ENCODE assay signal across 22 cellular contexts in the genomic region with DNA sequence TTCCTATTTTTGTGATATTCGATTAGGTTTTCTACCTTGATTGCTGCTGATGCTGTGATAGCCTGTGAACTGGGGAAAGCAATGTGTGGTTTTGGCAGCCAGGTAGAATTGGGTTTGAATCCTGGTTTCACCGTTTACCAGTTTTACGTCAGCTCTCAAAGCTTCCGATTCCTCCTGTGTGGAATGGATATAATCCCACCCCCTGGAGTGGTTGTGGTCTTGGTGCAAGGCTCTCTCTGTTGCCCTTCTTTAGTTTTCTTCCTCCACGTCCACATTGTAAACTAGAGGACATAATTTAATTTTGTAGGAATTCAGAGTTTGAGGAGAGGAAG. TPM values are rescaled to one million over a fixed set of nuclear protein-coding genes. Genes with fewer than 3 reads are reported as not detected.
DNase-seq lines count a peak whose midpoint lies in the region; ATAC-seq and TF ChIP-seq lines count a peak whose summit lies in the region.
"Had no signal": no experiment of that assay in that cellular context is flagged by ENCODE, and none has a peak within 500 bp of the region (broad histone marks: within the 10 kb centered on the region; RNA-seq: fewer than 3 reads in every experiment).

No MANE protein-coding gene starts in this region.

- H3K27ac ChIP-seq in SJCRH30 (peak overlapping the region; percentile 93), esophagus (ENCODE audit: low read depth in 2 of 2, low read length in 1 of 2) (peak overlapping the region; percentile 17 to 55), neural progenitor cell (peak overlapping the region; percentile 39)

- peaks cover 15% of the 10 kb centered on the region for H3K4me1 ChIP-seq in SJCRH30
- H3K4me1 ChIP-seq in esophagus (ENCODE audit: control insufficient read depth in 2 of 2, insufficient read depth in 2 of 2, low read length in 1 of 2) = peaks cover 3% of the 10 kb centered on the region in 2 donors
- peaks cover 51% of the 10 kb centered on the region for H3K4me1 ChIP-seq in neural progenitor cell

- H3K36me3 Mint-ChIP-seq in neural progenitor cell = peaks cover 17% of the 10 kb centered on the region

- H3K9me3 ChIP-seq in SJCRH30 (replicated peaks) (no peaks in the 10 kb centered on the region), esophagus (ENCODE audit: control insufficient read depth in 2 of 2, insufficient read depth in 1 of 2, low read depth in 1 of 2, low read length in 1 of 2) (no peaks in the 10 kb centered on the region), neural progenitor cell (ENCODE audit: low read depth) (no peaks in the 10 kb centered on the region)

- peak; percentile 39 for DNase-seq in ELF-1 (ENCODE audit: low read depth, low spot score)
- peak; percentile 29 to 54 for DNase-seq in SJCRH30
- DNase-seq in neural progenitor cell (ENCODE audit: low spot score) = peak; percentile 49
- no peak for DNase-seq in COLO668 (lab: John Stamatoyannopoulos, UW; ENCODE audit: unreplicated experiment)
- DNase-seq in NCI-H345 treated with DMSO at 0.1 percent for 48 hours (lab: John Stamatoyannopoulos, UW; ENCODE audit: unreplicated experiment) = no peak
- DNase-seq: activated CD4-positive, CD25-positive, alpha-beta regulatory T cell; activated naive CD8-positive, alpha-beta T cell treated with anti-CD3 and anti-CD28 coated beads, Interleukin-2, amount 50 U/mL, for 24 hours; CD4-positive, alpha-beta memory T cell; DMS79; effector CD8-positive, alpha-beta T cell; kidney glomerular epithelial cell; NCI-H1092 treated with DMSO at 0.1 percent for 48 hours; NCI-H2081 treated with DMSO at 0.1 percent for 48 hours; NCI-H510A treated with DMSO at 0.1 percent for 48 hours; right cardiac atrium; SHP77 treated with DMSO at 0.1 percent for 48 hours; T-helper 17 cell had no signal

- peak overlapping the region; percentile 65 for H3K27ac Mint-ChIP-seq in neural progenitor cell
- H3K27ac Mint-ChIP-seq: activated naive CD8-positive, alpha-beta T cell treated with anti-CD3 and anti-CD28 coated beads, Interleukin-2, amount 50 U/mL, for 24 hours; CD4-positive, alpha-beta memory T cell; stimulated activated naive CD8-positive, alpha-beta T cell treated with anti-CD3 and anti-CD28 coated beads, Interleukin-15, Interleukin-2, amounts not matched to agents 100 ng/mL and 50 ng/mL, for 24 hours; T-helper 17 cell had no signal

- H4K20me1 ChIP-seq in neural progenitor cell (ENCODE audit: low read depth) = peaks cover 42% of the 10 kb centered on the region

- TF ChIP-seq CTCF in neural progenitor cell (IDR thresholded peaks at IDR 0.05) = no peak

- H3K4me1 Mint-ChIP-seq in neural progenitor cell = peaks cover 37% of the 10 kb centered on the region

- ATAC-seq in GM21367 (IDR thresholded peaks at IDR 0.05; ENCODE audit: unreplicated experiment) (no peak), HG02938 (IDR thresholded peaks at IDR 0.05; ENCODE audit: unreplicated experiment) (no peak)
- ATAC-seq: activated naive CD8-positive, alpha-beta T cell treated with anti-CD3 and anti-CD28 coated beads, Interleukin-2, amount 50 U/mL, for 24 hours; right cardiac atrium; T-helper 17 cell had no signal

- WGBS in esophagus, 2 donors = 72 to 81% methylated on average over 5 of the region's 5 CpGs

- peaks cover 2% of the 10 kb centered on the region for H3K9me3 Mint-ChIP-seq in neural progenitor cell
- H3K9me3 Mint-ChIP-seq: activated naive CD8-positive, alpha-beta T cell treated with anti-CD3 and anti-CD28 coated beads, Interleukin-2, amount 50 U/mL, for 24 hours; central memory CD8-positive, alpha-beta T cell; stimulated activated naive CD8-positive, alpha-beta T cell treated with anti-CD3 and anti-CD28 coated beads, Interleukin-15, Interleukin-2, amounts not matched to agents 100 ng/mL and 50 ng/mL, for 24 hours had no signal

- H2AFZ ChIP-seq in neural progenitor cell (replicated peaks) = no peak overlapping the region

- H3K27me3 Mint-ChIP-seq in neural progenitor cell (ENCODE audit: insufficient read depth, low read depth) = no peaks in the 10 kb centered on the region
- H3K27me3 Mint-ChIP-seq: activated naive CD8-positive, alpha-beta T cell treated with anti-CD3 and anti-CD28 coated beads, Interleukin-2, amount 50 U/mL, for 24 hours; CD4-positive, alpha-beta memory T cell; central memory CD8-positive, alpha-beta T cell; stimulated activated naive CD8-positive, alpha-beta T cell treated with anti-CD3 and anti-CD28 coated beads, Interleukin-15, Interleukin-2, amounts not matched to agents 100 ng/mL and 50 ng/mL, for 24 hours; T-helper 17 cell had no signal

- H3K79me2 ChIP-seq in neural progenitor cell (ENCODE audit: low read depth) = peaks cover 100% of the 10 kb centered on the region

- no peaks in the 10 kb centered on the region for H3K27me3 ChIP-seq in SJCRH30
- H3K27me3 ChIP-seq in esophagus (ENCODE audit: control insufficient read depth in 1 of 2, insufficient read depth in 2 of 2, low read length in 2 of 2) = no peaks in the 10 kb centered on the region
- no peaks in the 10 kb centered on the region for H3K27me3 ChIP-seq in neural progenitor cell

- H3K4me2 ChIP-seq in neural progenitor cell = peak overlapping the region; percentile 51

- no peak overlapping the region for H3K4me3 Mint-ChIP-seq in neural progenitor cell
- H3K4me3 Mint-ChIP-seq: activated naive CD8-positive, alpha-beta T cell treated with anti-CD3 and anti-CD28 coated beads, Interleukin-2, amount 50 U/mL, for 24 hours; CD4-positive, alpha-beta memory T cell; central memory CD8-positive, alpha-beta T cell; stimulated activated naive CD8-positive, alpha-beta T cell treated with anti-CD3 and anti-CD28 coated beads, Interleukin-15, Interleukin-2, amounts not matched to agents 100 ng/mL and 50 ng/mL, for 24 hours; T-helper 17 cell had no signal

- peaks cover 12% of the 10 kb centered on the region for H3F3A ChIP-seq in neural progenitor cell (ENCODE audit: low read depth)

- H3K9ac ChIP-seq in neural progenitor cell = no peak overlapping the region

- H3K36me3 ChIP-seq in SJCRH30 (no peaks in the 10 kb centered on the region), esophagus (ENCODE audit: control insufficient read depth in 2 of 2, insufficient read depth in 2 of 2, low read length in 1 of 2) (no peaks in the 10 kb centered on the region), neural progenitor cell (no peaks in the 10 kb centered on the region)

- peak overlapping the region; percentile 58 for H3K4me3 ChIP-seq in SJCRH30
- H3K4me3 ChIP-seq in esophagus (ENCODE audit: low read depth in 1 of 2, low read length in 2 of 2) = no peak overlapping the region
- H3K4me3 ChIP-seq in neural progenitor cell = peak overlapping the region; percentile 15

RNA-seq across cellular contexts. Expression of gene PHLPP1, which starts 45.0 kb away (rescaled TPM):
- 8.0 and 10.9 TPM in 2 replicates for total RNA-seq in SJCRH30 (2014; rRNA removed; shearing (Covaris generic))
- polyA plus RNA-seq in esophagus = 1 to 10 TPM; 4.3 to 4.5 TPM
- total RNA-seq in neural progenitor cell (ENCODE audit: low replicate concordance) = 20.8 and 23.8 TPM in 2 replicates

Comparison
In these comparisons a context has a peak if more than half of its experiments do, and no peak if none do; other contexts are left out.
1. DNase-seq: peak in ELF-1 (single experiment), SJCRH30 (2 of 2) and neural progenitor cell (single experiment); none in COLO668 (single experiment) and NCI-H345 treated with DMSO at 0.1 percent for 48 hours (single experiment).
2. H3K27ac ChIP-seq: peak in every context shown above with its lines; median percentile 93 in SJCRH30; 39 in neural progenitor cell; 36 in esophagus.
3. H3K4me3 ChIP-seq: peak in SJCRH30 (single experiment) and neural progenitor cell (single experiment); none in esophagus (0 of 2).